ENCODE assay signal across 11 cellular contexts in genomic region chr5:54455413-54456157, GRCh38. TPM values are rescaled to one million over a fixed set of nuclear protein-coding genes. Genes with fewer than 3 reads are reported as not detected.
DNase-seq lines count a peak whose midpoint lies in the region; ATAC-seq and TF ChIP-seq lines count a peak whose summit lies in the region.
"Had no signal": no experiment of that assay in that cellular context is flagged by ENCODE, and none has a peak within 500 bp of the region (broad histone marks: within the 10 kb centered on the region; RNA-seq: fewer than 3 reads in every experiment).

Gene HSPB3 (plus strand): TSS chr5:54455699. CDS start chr5:54455790, 91 bp downstream.

- H3K4me1 ChIP-seq in thoracic aorta (ENCODE audit: control insufficient read depth in 1 of 2, low read depth in 2 of 2): peaks cover 8 to 30% of the 10 kb centered on the region in 2 donors

- ATAC-seq in thoracic aorta (ENCODE audit: insufficient number of reproducible peaks, low FRiP score, low read depth) (peak; percentile 56), HG03457 (IDR thresholded peaks at IDR 0.05; ENCODE audit: unreplicated experiment) (no peak)

- no peaks in the 10 kb centered on the region for H3K27me3 ChIP-seq in thoracic aorta (replicated peaks; ENCODE audit: insufficient read depth)

- H3K36me3 ChIP-seq in thoracic aorta: no peaks in the 10 kb centered on the region

- no peaks in the 10 kb centered on the region for H3K9me3 ChIP-seq in thoracic aorta

- no peak for TF ChIP-seq CTCF in thoracic aorta (IDR thresholded peaks at IDR 0.05)

- H3K4me3 ChIP-seq in thoracic aorta: no peak within 1 kb of the TSS

- H3K27ac ChIP-seq in thoracic aorta: peak within 1 kb of the TSS; percentile 7 to 8

- peak; percentile 11 for DNase-seq in NCI-H2227 (lab: John Stamatoyannopoulos, UW; ENCODE audit: unreplicated experiment)
- no peak for DNase-seq in NCI-H2227 treated with DMSO at 0.1 percent for 48 hours (lab: John Stamatoyannopoulos, UW)
- DNase-seq in cerebellar cortex (ENCODE audit: low spot score): peak; percentile 64
- peak; percentile 75 for DNase-seq in islet precursor cell
- DNase-seq in thoracic aorta (ENCODE audit: low spot score): no peak
- DNase-seq in NCI-H2171 treated with DMSO at 0.1 percent for 48 hours (lab: John Stamatoyannopoulos, UW): no peak
- no peak for DNase-seq in NCI-H128 (lab: John Stamatoyannopoulos, UW; ENCODE audit: unreplicated experiment)
- DNase-seq: Karpas-422, kidney had no signal

RNA-seq across cellular contexts. Expression of gene HSPB3, which starts in this region (rescaled TPM):
- total RNA-seq in thoracic aorta: under 1 TPM in 1 of 2 donors, not detected in 1; 0.95 TPM
- total RNA-seq: kidney, SK-MEL-5 had no signal

Comparison
In these comparisons a context has a peak if more than half of its experiments do, and no peak if none do; other contexts are left out.
1. DNase-seq: peak in NCI-H2227 (single experiment), cerebellar cortex (single experiment) and islet precursor cell (single experiment); none in NCI-H2227 treated with DMSO at 0.1 percent for 48 hours (single experiment), thoracic aorta (single experiment), NCI-H2171 treated with DMSO at 0.1 percent for 48 hours (single experiment) and NCI-H128 (single experiment).
2. Peak in ATAC-seq and H3K27ac ChIP-seq in thoracic aorta; RNA of the gene not detected or under 1 TPM.